In genomic region chr2:155382781-155383180, GRCh38 we compare ENCODE assay signal across 1 cellular context.
TF ChIP-seq lines count a peak whose summit lies in the region.

No MANE protein-coding gene starts in this region.

TF ChIP-seq in GM23338, 12 proteins besides CTCF, POLR2A, EP300 and RAD21 (continued from another document):
- TF ChIP-seq ZNF462 (CRISPR knock-in tag; IDR thresholded peaks at IDR 0.05) = no peak
